ENCODE assay signal across 8 cellular contexts in the genomic region with DNA sequence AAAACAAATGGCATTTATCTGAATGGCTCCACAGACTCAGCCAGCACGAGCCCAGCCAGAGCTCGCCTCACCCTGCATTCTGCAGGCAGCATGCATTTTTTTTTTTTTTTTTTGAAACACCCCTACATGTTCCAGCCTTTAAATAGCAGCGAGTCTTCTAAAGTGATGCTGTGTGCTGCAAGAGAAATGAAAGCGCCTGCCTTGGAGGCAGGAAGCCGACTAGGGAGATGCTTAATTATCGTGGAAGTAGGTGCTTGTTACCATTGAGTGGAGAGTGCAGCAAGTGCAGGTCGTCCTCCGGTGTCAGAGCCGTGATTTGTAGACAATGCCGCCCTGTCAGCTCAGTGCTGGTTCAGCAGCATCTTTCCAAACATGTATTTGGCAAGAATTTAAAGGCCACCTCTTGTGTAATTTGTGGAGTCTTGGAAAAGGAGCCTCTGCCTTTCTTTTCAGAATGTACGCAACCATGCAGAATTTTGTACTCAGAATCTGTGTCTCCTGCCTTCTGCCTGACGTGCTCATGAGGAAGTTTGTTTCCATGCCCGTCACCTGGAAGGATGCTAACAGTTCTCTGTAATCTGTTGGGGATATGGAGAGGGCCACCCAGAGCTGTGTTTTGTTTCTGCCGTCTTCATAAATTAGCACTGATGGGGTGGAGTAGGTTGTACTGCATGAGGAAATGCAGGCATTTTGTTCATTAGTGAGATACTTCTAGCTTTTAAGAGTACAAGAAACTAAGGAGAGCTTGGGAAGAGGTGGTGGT.
A peak's percentile ranks its signal among the peaks of the same experiment; 100 is the strongest.
DNase-seq lines count a peak whose midpoint lies in the region; ATAC-seq, FAIRE-seq and TF ChIP-seq lines count a peak whose summit lies in the region.

No MANE protein-coding gene starts in this region.

- no peaks in the 10 kb centered on the region for H3K27me3 ChIP-seq in iPS-20b (ENCODE audit: insufficient read depth, low read length)

- no peak for FAIRE-seq in H54 (lab: Jason Lieb, UNC)

- no peaks in the 10 kb centered on the region for H3K9me2 ChIP-seq in OCI-LY7 (ENCODE audit: insufficient read depth, low read length)

- BruUV-seq in OCI-LY7 (replicated peaks; lab: Mats Ljungman, UMichigan) = no TSS peak

- TF ChIP-seq POLR2A in H54 (IDR thresholded peaks at IDR 0.05; ENCODE audit: low read depth, low read length) = no peak

- H3K4me3 ChIP-seq in iPS-20b (ENCODE audit: low read length) = peak overlapping the region; percentile 29; the same call in 1 of the 2 replicates
- no peak overlapping the region for H3K4me3 ChIP-seq in OCI-LY7 (ENCODE audit: low read depth, low read length, poor library complexity, severe bottlenecking)

- no peak overlapping the region; the same call in 1 of the 2 replicates for H3K9ac ChIP-seq in iPS-20b (ENCODE audit: low read depth, low read length)

- POLR2A ChIA-PET in OCI-LY7 (lab: Charles Lee) = interaction anchor here (0.7 kb wide), 1 partner anchor 29 kb away, joined by 4 read pairs; no protein-coding TSS in a partner anchor

- H2AFZ ChIP-seq in OCI-LY7 (ENCODE audit: low read length) = no peak overlapping the region

- H3K36me3 ChIP-seq in iPS-20b (ENCODE audit: insufficient read depth, low read depth, low read length) (0 out of 2 replicates have a peak, but pooled peaks cover 5% of the 10 kb centered on the region), OCI-LY7 (ENCODE audit: insufficient read depth, low read length) (peaks cover 8% of the 10 kb centered on the region; the same call in 1 of the 2 replicates)

- CTCF ChIA-PET in OCI-LY7 (lab: Charles Lee; ENCODE audit: unreplicated experiment) = no interaction called here

- TF ChIP-seq CTCF in OCI-LY7 (conservative IDR thresholded peaks at IDR 0.05; ENCODE audit: low read length) = no peak

- H3K27ac ChIP-seq in iPS-20b (ENCODE audit: low read length) = no peak overlapping the region
- no peak overlapping the region for H3K27ac ChIP-seq in OCI-LY7 (ENCODE audit: low read depth, low read length, poor library complexity, severe bottlenecking)

- H3K4me2 ChIP-seq in OCI-LY7 (ENCODE audit: low read length) = no peak overlapping the region

- intact Hi-C loops in OCI-LY7 (cut with micrococcal nuclease; ENCODE audit: unreplicated experiment) = no loop called here

- ATAC-seq in HG03457 (IDR thresholded peaks at IDR 0.05; ENCODE audit: unreplicated experiment) = no peak
- no peak for ATAC-seq in GM21723 (IDR thresholded peaks at IDR 0.05; ENCODE audit: unreplicated experiment)

- H3K4me1 ChIP-seq in iPS-20b (ENCODE audit: insufficient read depth, low read length) (peaks cover 16% of the 10 kb centered on the region; the same call in 1 of the 2 replicates), OCI-LY7 (ENCODE audit: insufficient read depth, low read length, poor library complexity, severe bottlenecking) (peaks cover under 1% of the 10 kb centered on the region)

- H3K9me3 ChIP-seq in iPS-20b (ENCODE audit: insufficient read depth, low read depth, low read length) (no peaks in the 10 kb centered on the region), OCI-LY7 (ENCODE audit: low read length) (no peaks in the 10 kb centered on the region)

- DNase-seq in H54 (ENCODE audit: insufficient read length, low spot score) (peak; percentile 2), amygdala (lab: John Stamatoyannopoulos, UW) (peak in 41 of 56 donors; percentile 7 to 78 (median 37)), stromal cell of bone marrow (ENCODE audit: low read depth) (peak; percentile 29), OCI-LY7 (ENCODE audit: low spot score) (no peak)
- no peak for DNase-seq in stimulated activated CD4-positive, alpha-beta T cell treated with anti-CD3 and anti-CD28 coated beads, Interleukin-4, amount 100 ng/mL, for 4 hours

- H3K79me2 ChIP-seq in OCI-LY7 (ENCODE audit: insufficient read depth, low read depth, low read length) = no peaks in the 10 kb centered on the region

- no peaks in the 10 kb centered on the region for H4K20me1 ChIP-seq in OCI-LY7 (ENCODE audit: insufficient read depth, low read length)

Comparison
In these comparisons a context has a peak if more than half of its experiments do, and no peak if none do; other contexts are left out.
1. DNase-seq: peak in H54 (single experiment), amygdala (41 of 56) and stromal cell of bone marrow (single experiment); none in stimulated activated CD4-positive, alpha-beta T cell treated with anti-CD3 and anti-CD28 coated beads, Interleukin-4, amount 100 ng/mL, for 4 hours (0 of 2) and OCI-LY7 (single experiment).